37 cellular contexts compared by ENCODE assay signal in the genomic region with DNA sequence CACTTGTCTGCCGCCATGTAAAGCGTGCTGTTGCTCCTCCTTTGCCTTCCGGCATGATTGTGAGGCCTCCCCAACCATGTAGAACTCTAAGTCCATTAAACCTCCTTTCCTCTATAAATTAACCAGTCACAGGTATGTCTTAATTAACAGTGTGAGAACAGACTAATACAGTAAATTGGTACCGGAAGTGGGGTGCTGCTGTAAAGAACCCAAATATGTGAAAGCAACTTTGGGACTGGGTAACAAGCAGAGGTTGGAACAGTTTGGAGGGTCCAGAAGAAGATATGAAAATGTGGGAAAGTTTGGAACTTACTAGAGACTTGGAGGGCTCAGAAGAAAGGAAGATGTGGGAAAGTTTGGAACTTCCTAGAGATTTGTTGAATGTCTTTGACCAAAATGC.
"Had no signal": no experiment of that assay in that cellular context is flagged by ENCODE, and none has a peak within 500 bp of the region (broad histone marks: within the 10 kb centered on the region; RNA-seq: fewer than 3 reads in every experiment).

No MANE protein-coding gene starts in this region.

- H3K4me3 ChIP-seq: adrenal gland, body of pancreas, breast epithelium had no signal

- FAIRE-seq: astrocyte, TTC549 had no signal

- H3K27me3 ChIP-seq: adrenal gland, body of pancreas, brain microvascular endothelial cell, breast epithelium had no signal

- H3K4me1 ChIP-seq: adrenal gland, body of pancreas, breast epithelium had no signal

- ATAC-seq: activated CD8-positive, alpha-beta T cell treated with anti-CD3 and anti-CD28 coated beads for 36 hours; activated naive CD4-positive, alpha-beta T cell treated with anti-CD3 and anti-CD28 coated beads, Interleukin-2, amount 50 U/mL, for 72 hours; activated T-cell treated with anti-CD3 and anti-CD28 coated beads, Interleukin-2, amount 50 U/mL, for 4 hours; activated T-cell treated with anti-CD3 and anti-CD28 coated beads, Interleukin-2, amount 50 U/mL, for 72 hours; activated T-helper 17 cell treated with anti-CD3 and anti-CD28 coated beads, Interleukin-2, amount 50 U/mL, for 72 hours; body of pancreas had no signal

- H3K27ac Mint-ChIP-seq: activated B cell treated with CpG ODN at 0.5 μM for 24 hours; activated CD4-positive, alpha-beta memory T cell treated with anti-CD3 and anti-CD28 coated beads for 36 hours; activated CD4-positive, alpha-beta T cell treated with anti-CD3 and anti-CD28 coated beads, Interleukin-2, amount 10 ng/mL, durations not matched to agents 24 days and 14 days; activated CD8-positive, alpha-beta T cell treated with anti-CD3 and anti-CD28 coated beads for 36 hours; activated naive CD4-positive, alpha-beta T cell treated with anti-CD3 and anti-CD28 coated beads for 36 hours; activated naive CD8-positive, alpha-beta T cell treated with anti-CD3 and anti-CD28 coated beads for 36 hours; activated T-cell treated with anti-CD3 and anti-CD28 coated beads, Interleukin-2, amount 50 U/mL, for 72 hours; activated T-helper 1 cell treated with anti-CD3 and anti-CD28 coated beads, Interleukin-12 subunit alpha, Interleukin-12 subunit beta, Interleukin-2, Interleukin-4 antibody, amounts not matched to agents 30 ng/mL and 10 ng/mL and 1 ng/mL, durations not matched to agents 14 hours and 24 hours and 36 hours; activated T-helper 17 cell treated with anti-CD3 and anti-CD28 coated beads, Interleukin-2, amount 50 U/mL, for 72 hours; T-helper 1 cell treated with Interleukin-12 subunit alpha and Interleukin-12 subunit beta and Interleukin-4 antibody, amounts not matched to agents 30 μg/mL and 1 μg/mL, for 36 hours; T-helper 2 cell treated with Interferon-gamma antibody and Interleukin-4, amounts not matched to agents 5 μg/mL and 100 μg/mL, for 36 hours had no signal

- H3K4me3 Mint-ChIP-seq: activated B cell treated with CpG ODN at 0.5 μM for 24 hours; activated CD4-positive, alpha-beta memory T cell treated with anti-CD3 and anti-CD28 coated beads for 36 hours; activated CD4-positive, alpha-beta T cell treated with anti-CD3 and anti-CD28 coated beads, Interleukin-2, amount 10 ng/mL, durations not matched to agents 24 days and 14 days; activated CD8-positive, alpha-beta T cell treated with anti-CD3 and anti-CD28 coated beads for 36 hours; activated naive CD4-positive, alpha-beta T cell treated with anti-CD3 and anti-CD28 coated beads for 36 hours; activated naive CD8-positive, alpha-beta T cell treated with anti-CD3 and anti-CD28 coated beads for 36 hours; activated T-cell treated with anti-CD3 and anti-CD28 coated beads, Interleukin-2, amount 50 U/mL, for 4 hours; activated T-cell treated with anti-CD3 and anti-CD28 coated beads, Interleukin-2, amount 50 U/mL, for 72 hours; activated T-helper 1 cell treated with anti-CD3 and anti-CD28 coated beads, Interleukin-12 subunit alpha, Interleukin-12 subunit beta, Interleukin-2, Interleukin-4 antibody, amounts not matched to agents 30 ng/mL and 10 ng/mL and 1 ng/mL, durations not matched to agents 14 hours and 24 hours and 36 hours; activated T-helper 17 cell treated with anti-CD3 and anti-CD28 coated beads, Interleukin-2, amount 50 U/mL, for 72 hours; T-helper 1 cell treated with Interleukin-12 subunit alpha and Interleukin-12 subunit beta and Interleukin-4 antibody, amounts not matched to agents 30 μg/mL and 1 μg/mL, for 36 hours; T-helper 2 cell treated with Interferon-gamma antibody and Interleukin-4, amounts not matched to agents 5 μg/mL and 100 μg/mL, for 36 hours had no signal

- DNase-seq: activated B cell treated with CpG ODN at 0.5 μM for 24 hours; activated CD4-positive, alpha-beta memory T cell treated with anti-CD3 and anti-CD28 coated beads for 36 hours; activated CD4-positive, alpha-beta T cell treated with anti-CD3 and anti-CD28 coated beads for 4 hours; activated CD4-positive, alpha-beta T cell treated with anti-CD3 and anti-CD28 coated beads, Interleukin-2, amount 10 ng/mL, durations not matched to agents 24 days and 14 days; activated CD4-positive, alpha-beta T cell treated with anti-CD3 and anti-CD28 coated beads, Interleukin-2, amount 50 U/mL, for 1 hour; activated CD4-positive, alpha-beta T cell treated with anti-CD3 and anti-CD28 coated beads, Interleukin-2, amount 50 U/mL, for 4 hours; activated CD4-positive, CD25-positive, alpha-beta regulatory T cell treated with anti-CD3 and anti-CD28 coated beads, Interleukin-2, amount 50 U/mL, for 72 hours; activated CD8-positive, alpha-beta memory T cell treated with anti-CD3 and anti-CD28 coated beads, Interleukin-2, amount 50 U/mL, for 4 hours; activated CD8-positive, alpha-beta T cell treated with anti-CD3 and anti-CD28 coated beads for 36 hours; activated effector memory CD4-positive, alpha-beta T cell treated with anti-CD3 and anti-CD28 coated beads, Interleukin-2, amount 50 U/mL, for 16 hours; activated gamma-delta T cell treated with Interleukin-2 at 50 U/mL for 16 hours; activated naive CD4-positive, alpha-beta T cell; activated naive CD4-positive, alpha-beta T cell treated with anti-CD3 and anti-CD28 coated beads for 36 hours; activated naive CD4-positive, alpha-beta T cell treated with anti-CD3 and anti-CD28 coated beads, Interleukin-2, amount 50 U/mL, for 16 hours; activated naive CD8-positive, alpha-beta T cell treated with anti-CD3 and anti-CD28 coated beads for 36 hours; activated T-cell treated with anti-CD3 and anti-CD28 coated beads for 4 hours; activated T-cell treated with anti-CD3 and anti-CD28 coated beads, Interleukin-2, amount 50 U/mL, for 1 hour; activated T-cell treated with anti-CD3 and anti-CD28 coated beads, Interleukin-2, amount 50 U/mL, for 4 hours; activated T-cell treated with anti-CD3 and anti-CD28 coated beads, Interleukin-2, amount 50 U/mL, for 72 hours; amniotic stem cell; aorta; brain microvascular endothelial cell; central memory CD4-positive, alpha-beta T cell; T-helper 1 cell; T-helper 2 cell; T-helper 9 cell had no signal

- H3K36me3 ChIP-seq: adrenal gland, brain microvascular endothelial cell, breast epithelium had no signal

- H3K9me3 ChIP-seq: adrenal gland, body of pancreas had no signal

- H3K4me1 Mint-ChIP-seq: activated B cell treated with CpG ODN at 0.5 μM for 24 hours; activated CD4-positive, alpha-beta T cell treated with anti-CD3 and anti-CD28 coated beads, Interleukin-2, amount 10 ng/mL, durations not matched to agents 24 days and 14 days; activated naive CD8-positive, alpha-beta T cell treated with anti-CD3 and anti-CD28 coated beads for 36 hours had no signal

- H3K27me3 Mint-ChIP-seq: activated B cell treated with CpG ODN at 0.5 μM for 24 hours; activated CD4-positive, alpha-beta memory T cell treated with anti-CD3 and anti-CD28 coated beads for 36 hours; activated CD4-positive, alpha-beta T cell treated with anti-CD3 and anti-CD28 coated beads, Interleukin-2, amount 10 ng/mL, durations not matched to agents 24 days and 14 days; activated CD8-positive, alpha-beta T cell treated with anti-CD3 and anti-CD28 coated beads for 36 hours; activated naive CD8-positive, alpha-beta T cell treated with anti-CD3 and anti-CD28 coated beads for 36 hours; activated T-helper 17 cell treated with anti-CD3 and anti-CD28 coated beads, Interleukin-2, amount 50 U/mL, for 72 hours had no signal

- H3K27ac ChIP-seq: adrenal gland, body of pancreas, brain microvascular endothelial cell, breast epithelium, VCaP had no signal
